19 cellular contexts compared by ENCODE assay signal in genomic region chr3:193978446-193978845, GRCh38.
DNase-seq lines count a peak whose midpoint lies in the region; ATAC-seq and TF ChIP-seq lines count a peak whose summit lies in the region.
"Had no signal": no experiment of that assay in that cellular context is flagged by ENCODE, and none has a peak within 500 bp of the region (broad histone marks: within the 10 kb centered on the region; RNA-seq: fewer than 3 reads in every experiment).

No MANE protein-coding gene starts in this region.

- TF ChIP-seq POLR2A in esophagus muscularis mucosa (IDR thresholded peaks at IDR 0.05; ENCODE audit: low read depth), result no peak

- no peak for ATAC-seq in HG03521 (IDR thresholded peaks at IDR 0.05; ENCODE audit: unreplicated experiment)
- ATAC-seq in left lobe of liver, result no peak
- ATAC-seq: A549, HCT116 had no signal

- H3K27ac ChIP-seq in BLaER1 treated with 17β-estradiol and CSF1 and Interleukin-3, amounts not matched to agents 10 nM and 100 nM, result no peak overlapping the region
- H3K27ac ChIP-seq in esophagus muscularis mucosa (replicated peaks in 1 of 4) (no peak overlapping the region), neural progenitor cell (no peak overlapping the region)
- H3K27ac ChIP-seq: A549 had no signal

- H3K9me3 ChIP-seq in BLaER1 treated with 17β-estradiol and CSF1 and Interleukin-3, amounts not matched to agents 10 nM and 100 nM (replicated peaks in 1 of 11), result no peaks in the 10 kb centered on the region
- H3K9me3 ChIP-seq in esophagus muscularis mucosa (no peaks in the 10 kb centered on the region), neural progenitor cell (ENCODE audit: low read depth) (no peaks in the 10 kb centered on the region)
- H3K9me3 ChIP-seq: A549, MG63 had no signal

- no peak overlapping the region for H3K9ac ChIP-seq in BLaER1 treated with 17β-estradiol and CSF1 and Interleukin-3, amounts not matched to agents 10 nM and 100 nM
- H3K9ac ChIP-seq in neural progenitor cell, result no peak overlapping the region

- no peak for TF ChIP-seq EP300 in esophagus muscularis mucosa (IDR thresholded peaks at IDR 0.05)

- no peaks in the 10 kb centered on the region for H4K20me1 ChIP-seq in BLaER1 treated with 17β-estradiol and CSF1 and Interleukin-3, amounts not matched to agents 10 nM and 100 nM
- H4K20me1 ChIP-seq in neural progenitor cell (ENCODE audit: low read depth), result no peaks in the 10 kb centered on the region

- intact Hi-C loops in esophagus muscularis mucosa (cut with DNase I), result loop anchor here (10.0 kb wide), 1 partner anchor 184 kb away; no protein-coding TSS in a partner anchor

- TF ChIP-seq CTCF in esophagus muscularis mucosa (IDR thresholded peaks at IDR 0.05) (no peak), neural progenitor cell (IDR thresholded peaks at IDR 0.05) (no peak)

- peaks cover 6% of the 10 kb centered on the region for H3K27me3 Mint-ChIP-seq in neural progenitor cell (ENCODE audit: insufficient read depth, low read depth)

- 87% methylated on average over 5 of the region's 5 CpGs for WGBS in esophagus muscularis mucosa

- H3K36me3 Mint-ChIP-seq in neural progenitor cell, result no peaks in the 10 kb centered on the region

- peaks cover 10% of the 10 kb centered on the region for H3K9me3 Mint-ChIP-seq in neural progenitor cell
- H3K9me3 Mint-ChIP-seq: CD4-positive, alpha-beta T cell had no signal

- peak overlapping the region in 7 of 11 experiments; percentile 23 to 62 (median 53); a peak in 9 of 22 replicates for H3K4me2 ChIP-seq in BLaER1 treated with 17β-estradiol and CSF1 and Interleukin-3, amounts not matched to agents 10 nM and 100 nM
- no peak overlapping the region for H3K4me2 ChIP-seq in neural progenitor cell
- H3K4me2 ChIP-seq: A549 had no signal

- no peak overlapping the region for H3K4me3 ChIP-seq in BLaER1 treated with 17β-estradiol and CSF1 and Interleukin-3, amounts not matched to agents 10 nM and 100 nM
- no peak overlapping the region for H3K4me3 ChIP-seq in esophagus muscularis mucosa
- no peak overlapping the region for H3K4me3 ChIP-seq in neural progenitor cell
- H3K4me3 ChIP-seq: A549, MG63 had no signal

- peak overlapping the region; percentile 64 for H3K27ac Mint-ChIP-seq in neural progenitor cell
- H3K27ac Mint-ChIP-seq: CD4-positive, alpha-beta T cell had no signal

- peaks cover 25 to 41% (median 36%) of the 10 kb centered on the region in 10 experiments for H3K4me1 ChIP-seq in BLaER1 treated with 17β-estradiol and CSF1 and Interleukin-3, amounts not matched to agents 10 nM and 100 nM
- peaks cover 34 to 38% (median 36%) of the 10 kb centered on the region in 4 donors for H3K4me1 ChIP-seq in esophagus muscularis mucosa
- H3K4me1 ChIP-seq in neural progenitor cell, result peaks cover 57% of the 10 kb centered on the region

- H3K4me1 Mint-ChIP-seq in neural progenitor cell, result peaks cover 59% of the 10 kb centered on the region

- H3K79me2 ChIP-seq in neural progenitor cell (ENCODE audit: low read depth), result no peaks in the 10 kb centered on the region

- H3K27me3 ChIP-seq in BLaER1 treated with 17β-estradiol and CSF1 and Interleukin-3, amounts not matched to agents 10 nM and 100 nM, result peaks cover 0 to 25% (median 0%) of the 10 kb centered on the region in 11 experiments; a peak in 4 of 22 replicates
- no peaks in the 10 kb centered on the region for H3K27me3 ChIP-seq in esophagus muscularis mucosa
- H3K27me3 ChIP-seq in neural progenitor cell, result no peaks in the 10 kb centered on the region
- H3K27me3 ChIP-seq: MG63 had no signal

- H3K36me3 ChIP-seq in BLaER1 treated with 17β-estradiol and CSF1 and Interleukin-3, amounts not matched to agents 10 nM and 100 nM, result no peaks in the 10 kb centered on the region
- H3K36me3 ChIP-seq in esophagus muscularis mucosa, result no peaks in the 10 kb centered on the region
- no peaks in the 10 kb centered on the region for H3K36me3 ChIP-seq in neural progenitor cell
- H3K36me3 ChIP-seq: MG63 had no signal

- peak; percentile 89 for DNase-seq in amniotic epithelial cell (ENCODE audit: low read depth)
- DNase-seq in esophagus muscularis mucosa (ENCODE audit: extremely low spot score), result peak; percentile 37
- DNase-seq in neural progenitor cell (ENCODE audit: low spot score), result no peak
- no peak for DNase-seq in NCI-H2081 (lab: John Stamatoyannopoulos, UW)
- no peak for DNase-seq in left lobe of liver (ENCODE audit: low spot score)
- no peak for DNase-seq in cerebellar cortex (ENCODE audit: low spot score)
- DNase-seq: CD4-positive, alpha-beta T cell; DND-41; GDM1; KG1; MG63; NCI-H1105; NCI-H187 treated with DMSO at 0.1 percent for 48 hours; NCI-H2171; SHP77 treated with DMSO at 0.1 percent for 48 hours had no signal

- H3K4me3 Mint-ChIP-seq in neural progenitor cell, result no peak overlapping the region
- H3K4me3 Mint-ChIP-seq: CD4-positive, alpha-beta T cell had no signal

- H3F3A ChIP-seq in neural progenitor cell (ENCODE audit: low read depth), result peaks cover 39% of the 10 kb centered on the region

- H2AFZ ChIP-seq in neural progenitor cell (replicated peaks), result no peak overlapping the region

Comparison
In these comparisons a context has a peak if more than half of its experiments do, and no peak if none do; other contexts are left out.
1. DNase-seq: peak in amniotic epithelial cell (single experiment) and esophagus muscularis mucosa (single experiment); none in neural progenitor cell (single experiment), NCI-H2081 (0 of 2), left lobe of liver (single experiment) and cerebellar cortex (single experiment).